1 cellular context compared by ENCODE assay signal in genomic region chr12:50099302-50100008, GRCh38.
TF ChIP-seq lines count a peak whose summit lies in the region.

No MANE protein-coding gene starts in this region.

TF ChIP-seq in HCT116, 20 proteins besides CTCF, POLR2A, EP300 and RAD21 (continued from another document):
- no peak for TF ChIP-seq FOSL1 (IDR thresholded peaks at IDR 0.05; ENCODE audit: low read depth)
- no peak for TF ChIP-seq REST (IDR thresholded peaks at IDR 0.05; ENCODE audit: low read depth)
- no peak for TF ChIP-seq JUND (IDR thresholded peaks at IDR 0.05)
- no peak for TF ChIP-seq TCF7L2 (IDR thresholded peaks at IDR 0.05; ENCODE audit: borderline replicate concordance, extremely low read depth, insufficient read depth, insufficient read length)
- no peak for TF ChIP-seq POLR2AphosphoS5 (IDR thresholded peaks at IDR 0.05; ENCODE audit: low read depth, low read length)
- no peak for TF ChIP-seq SRF (IDR thresholded peaks at IDR 0.05; ENCODE audit: low read depth)
- no peak for TF ChIP-seq SP1 (IDR thresholded peaks at IDR 0.05; ENCODE audit: low read depth)
- TF ChIP-seq ATF3 (IDR thresholded peaks at IDR 0.05): no peak
- no peak for TF ChIP-seq ZFX (IDR thresholded peaks at IDR 0.05)
- TF ChIP-seq MAX (IDR thresholded peaks at IDR 0.05): no peak
- TF ChIP-seq CBX3 (IDR thresholded peaks at IDR 0.05; ENCODE audit: low read depth): no peak
- no peak for TF ChIP-seq CEBPB (IDR thresholded peaks at IDR 0.05; ENCODE audit: low read depth)
- no peak for TF ChIP-seq ELF1 (IDR thresholded peaks at IDR 0.05; ENCODE audit: borderline replicate concordance, low read depth)
- no peak for TF ChIP-seq SIN3A (IDR thresholded peaks at IDR 0.05; ENCODE audit: low read depth)
- TF ChIP-seq YY1 (IDR thresholded peaks at IDR 0.05; ENCODE audit: extremely low read depth, insufficient replicate concordance, low read depth, low read length): no peak
- TF ChIP-seq ZNF274 (IDR thresholded peaks at IDR 0.05; ENCODE audit: low read depth, low read length): no peak
- TF ChIP-seq EZH2 (IDR thresholded peaks at IDR 0.05): no peak
TF ChIP-seq in HCT116: peak in this region for 0.
